ENCODE assay signal across 24 cellular contexts in the genomic region with DNA sequence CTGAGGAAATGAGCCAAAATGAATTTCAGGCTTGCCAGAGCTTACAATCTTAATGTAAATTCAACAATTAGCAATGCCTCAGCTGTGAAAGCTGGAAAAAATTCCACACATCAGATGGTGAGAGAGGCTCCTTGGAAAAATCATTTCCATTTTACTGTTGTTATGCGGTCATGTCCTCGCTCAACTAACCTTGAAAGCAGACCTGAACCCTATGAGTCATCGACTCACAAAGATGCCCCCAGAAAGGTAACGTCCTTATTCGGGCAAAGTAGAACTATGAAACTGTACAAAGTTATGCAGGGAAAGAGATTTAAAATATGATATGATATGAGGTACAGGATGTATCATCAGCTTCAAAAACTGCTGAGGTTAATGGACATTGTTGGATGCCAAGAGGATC.
"Had no signal": no experiment of that assay in that cellular context is flagged by ENCODE, and none has a peak within 500 bp of the region (broad histone marks: within the 10 kb centered on the region; RNA-seq: fewer than 3 reads in every experiment).

No MANE protein-coding gene starts in this region.

- ATAC-seq: activated naive CD4-positive, alpha-beta T cell treated with anti-CD3 and anti-CD28 coated beads, Interleukin-2, amount 50 U/mL, for 72 hours; activated T-helper 17 cell treated with anti-CD3 and anti-CD28 coated beads, Interleukin-2, amount 50 U/mL, for 72 hours; body of pancreas; foreskin keratinocyte; left ventricle myocardium superior; right lobe of liver; stimulated activated memory B cell treated with anti-CD40 and anti-IgM and Interleukin-4, amounts not matched to agents 10 μg/mL and 1 μg/mL and 100 μg/mL, for 72 hours had no signal

- DNase-seq: activated CD4-positive, alpha-beta T cell treated with anti-CD3 and anti-CD28 coated beads for 1 hour; activated T-cell treated with anti-CD3 and anti-CD28 coated beads, Interleukin-2, amount 50 U/mL, for 24 hours; adrenal gland; body of pancreas; dermis blood vessel endothelial cell; effector CD8-positive, alpha-beta T cell; erythroblast; kidney glomerular epithelial cell; left ventricle myocardium superior; mammary epithelial cell; right lobe of liver; stimulated activated CD4-positive, alpha-beta T cell treated with anti-CD3 and anti-CD28 coated beads, Interleukin-1b, Interleukin-23, amount 100 ng/mL, for 48 hours; stomach; T-helper 1 cell; trophoblast cell; uterus had no signal

- H3K36me3 Mint-ChIP-seq: activated naive CD4-positive, alpha-beta T cell treated with anti-CD3 and anti-CD28 coated beads, Interleukin-2, amount 50 U/mL, for 72 hours; stimulated activated memory B cell treated with anti-CD40 and anti-IgM and Interleukin-4, amounts not matched to agents 10 μg/mL and 1 μg/mL and 100 μg/mL, for 72 hours had no signal

- H3K27me3 Mint-ChIP-seq: activated T-cell treated with anti-CD3 and anti-CD28 coated beads, Interleukin-2, amount 50 U/mL, for 24 hours; stimulated activated memory B cell treated with anti-CD40 and anti-IgM and Interleukin-4, amounts not matched to agents 10 μg/mL and 1 μg/mL and 100 μg/mL, for 72 hours had no signal

- H2AFZ ChIP-seq: parathyroid adenoma had no signal

- H3K4me1 Mint-ChIP-seq: activated T-helper 17 cell treated with anti-CD3 and anti-CD28 coated beads, Interleukin-2, amount 50 U/mL, for 72 hours; stimulated activated memory B cell treated with anti-CD40 and anti-IgM and Interleukin-4, amounts not matched to agents 10 μg/mL and 1 μg/mL and 100 μg/mL, for 72 hours had no signal

- H3K27ac Mint-ChIP-seq: activated naive CD4-positive, alpha-beta T cell treated with anti-CD3 and anti-CD28 coated beads, Interleukin-2, amount 50 U/mL, for 72 hours; activated T-cell treated with anti-CD3 and anti-CD28 coated beads, Interleukin-2, amount 50 U/mL, for 24 hours; activated T-helper 17 cell treated with anti-CD3 and anti-CD28 coated beads, Interleukin-2, amount 50 U/mL, for 72 hours; nephron; stimulated activated memory B cell treated with anti-CD40 and anti-IgM and Interleukin-4, amounts not matched to agents 10 μg/mL and 1 μg/mL and 100 μg/mL, for 72 hours had no signal

- H3K79me2 ChIP-seq: parathyroid adenoma had no signal

- H3K9ac ChIP-seq: parathyroid adenoma had no signal

- FAIRE-seq: TTC549 had no signal

- H3K27ac ChIP-seq: adrenal gland, body of pancreas, foreskin keratinocyte, parathyroid adenoma, right lobe of liver, skin epidermis, stomach, uterus had no signal

- H3K4me3 ChIP-seq: adrenal gland, body of pancreas, right lobe of liver, skin epidermis, stomach, uterus had no signal

- H3K4me1 ChIP-seq: foreskin keratinocyte, parathyroid adenoma, right lobe of liver, stomach, uterus had no signal

- H3K9me3 ChIP-seq: adrenal gland, body of pancreas, right lobe of liver, stomach, uterus had no signal

- H3K36me3 ChIP-seq: adrenal gland, right lobe of liver, stomach, uterus had no signal

- H3K4me3 Mint-ChIP-seq: activated T-cell treated with anti-CD3 and anti-CD28 coated beads, Interleukin-2, amount 50 U/mL, for 24 hours; activated T-helper 17 cell treated with anti-CD3 and anti-CD28 coated beads, Interleukin-2, amount 50 U/mL, for 72 hours; nephron; stimulated activated memory B cell treated with anti-CD40 and anti-IgM and Interleukin-4, amounts not matched to agents 10 μg/mL and 1 μg/mL and 100 μg/mL, for 72 hours had no signal

- H3K27me3 ChIP-seq: adrenal gland, body of pancreas, foreskin keratinocyte, right lobe of liver, stomach, uterus had no signal

- H3K9me3 Mint-ChIP-seq: activated T-cell treated with anti-CD3 and anti-CD28 coated beads, Interleukin-2, amount 50 U/mL, for 24 hours; nephron; stimulated activated memory B cell treated with anti-CD40 and anti-IgM and Interleukin-4, amounts not matched to agents 10 μg/mL and 1 μg/mL and 100 μg/mL, for 72 hours had no signal
